In the genomic region with DNA sequence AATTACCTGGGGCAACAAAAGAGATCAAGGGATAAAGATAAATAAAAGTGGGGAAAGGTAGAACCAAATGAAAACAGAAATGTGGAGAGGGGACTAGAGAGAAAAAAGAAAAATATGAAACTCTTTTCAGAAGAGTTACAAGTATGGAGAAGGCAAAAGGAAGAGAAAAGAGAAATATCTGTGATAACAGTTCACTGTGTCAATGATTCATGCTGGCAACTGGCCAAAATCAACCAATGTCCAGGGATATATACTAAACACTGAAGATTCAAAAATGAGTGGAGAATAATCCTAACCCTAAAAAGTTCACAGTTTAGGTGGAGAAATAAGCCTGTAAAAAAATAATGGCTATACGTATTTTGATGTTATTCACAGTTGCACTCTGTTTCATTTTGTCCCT, we compare ENCODE assay signal across 1 cellular context.
TF ChIP-seq lines count a peak whose summit lies in the region.

No MANE protein-coding gene starts in this region.

TF ChIP-seq in WTC11, 78 proteins besides CTCF, POLR2A, EP300 and RAD21 (continued from another document):
- TF ChIP-seq, protein P1, sequence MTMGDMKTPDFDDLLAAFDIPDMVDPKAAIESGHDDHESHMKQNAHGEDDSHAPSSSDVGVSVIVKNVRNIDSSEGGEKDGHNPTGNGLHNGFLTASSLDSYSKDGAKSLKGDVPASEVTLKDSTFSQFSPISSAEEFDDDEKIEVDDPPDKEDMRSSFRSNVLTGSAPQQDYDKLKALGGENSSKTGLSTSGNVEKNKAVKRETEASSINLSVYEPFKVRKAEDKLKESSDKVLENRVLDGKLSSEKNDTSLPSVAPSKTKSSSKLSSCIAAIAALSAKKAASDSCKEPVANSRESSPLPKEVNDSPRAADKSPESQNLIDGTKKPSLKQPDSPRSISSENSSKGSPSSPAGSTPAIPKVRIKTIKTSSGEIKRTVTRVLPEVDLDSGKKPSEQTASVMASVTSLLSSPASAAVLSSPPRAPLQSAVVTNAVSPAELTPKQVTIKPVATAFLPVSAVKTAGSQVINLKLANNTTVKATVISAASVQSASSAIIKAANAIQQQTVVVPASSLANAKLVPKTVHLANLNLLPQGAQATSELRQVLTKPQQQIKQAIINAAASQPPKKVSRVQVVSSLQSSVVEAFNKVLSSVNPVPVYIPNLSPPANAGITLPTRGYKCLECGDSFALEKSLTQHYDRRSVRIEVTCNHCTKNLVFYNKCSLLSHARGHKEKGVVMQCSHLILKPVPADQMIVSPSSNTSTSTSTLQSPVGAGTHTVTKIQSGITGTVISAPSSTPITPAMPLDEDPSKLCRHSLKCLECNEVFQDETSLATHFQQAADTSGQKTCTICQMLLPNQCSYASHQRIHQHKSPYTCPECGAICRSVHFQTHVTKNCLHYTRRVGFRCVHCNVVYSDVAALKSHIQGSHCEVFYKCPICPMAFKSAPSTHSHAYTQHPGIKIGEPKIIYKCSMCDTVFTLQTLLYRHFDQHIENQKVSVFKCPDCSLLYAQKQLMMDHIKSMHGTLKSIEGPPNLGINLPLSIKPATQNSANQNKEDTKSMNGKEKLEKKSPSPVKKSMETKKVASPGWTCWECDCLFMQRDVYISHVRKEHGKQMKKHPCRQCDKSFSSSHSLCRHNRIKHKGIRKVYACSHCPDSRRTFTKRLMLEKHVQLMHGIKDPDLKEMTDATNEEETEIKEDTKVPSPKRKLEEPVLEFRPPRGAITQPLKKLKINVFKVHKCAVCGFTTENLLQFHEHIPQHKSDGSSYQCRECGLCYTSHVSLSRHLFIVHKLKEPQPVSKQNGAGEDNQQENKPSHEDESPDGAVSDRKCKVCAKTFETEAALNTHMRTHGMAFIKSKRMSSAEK (CRISPR knock-in tag; IDR thresholded peaks at IDR 0.05; ENCODE audit: borderline replicate concordance): no peak
- TF ChIP-seq, protein P2, sequence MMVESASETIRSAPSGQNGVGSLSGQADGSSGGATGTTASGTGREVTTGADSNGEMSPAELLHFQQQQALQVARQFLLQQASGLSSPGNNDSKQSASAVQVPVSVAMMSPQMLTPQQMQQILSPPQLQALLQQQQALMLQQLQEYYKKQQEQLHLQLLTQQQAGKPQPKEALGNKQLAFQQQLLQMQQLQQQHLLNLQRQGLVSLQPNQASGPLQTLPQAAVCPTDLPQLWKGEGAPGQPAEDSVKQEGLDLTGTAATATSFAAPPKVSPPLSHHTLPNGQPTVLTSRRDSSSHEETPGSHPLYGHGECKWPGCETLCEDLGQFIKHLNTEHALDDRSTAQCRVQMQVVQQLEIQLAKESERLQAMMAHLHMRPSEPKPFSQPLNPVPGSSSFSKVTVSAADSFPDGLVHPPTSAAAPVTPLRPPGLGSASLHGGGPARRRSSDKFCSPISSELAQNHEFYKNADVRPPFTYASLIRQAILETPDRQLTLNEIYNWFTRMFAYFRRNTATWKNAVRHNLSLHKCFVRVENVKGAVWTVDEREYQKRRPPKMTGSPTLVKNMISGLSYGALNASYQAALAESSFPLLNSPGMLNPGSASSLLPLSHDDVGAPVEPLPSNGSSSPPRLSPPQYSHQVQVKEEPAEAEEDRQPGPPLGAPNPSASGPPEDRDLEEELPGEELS (CRISPR knock-in tag; IDR thresholded peaks at IDR 0.05): no peak
- TF ChIP-seq ZNF138 (CRISPR knock-in tag; conservative IDR thresholded peaks at IDR 0.05) (no peak), ZBTB21 (CRISPR knock-in tag; IDR thresholded peaks at IDR 0.05; ENCODE audit: borderline replicate concordance) (no peak), NR1H2 (CRISPR knock-in tag; IDR thresholded peaks at IDR 0.05) (no peak), NFATC4 (CRISPR knock-in tag; IDR thresholded peaks at IDR 0.05) (no peak), ATF1 (CRISPR knock-in tag; IDR thresholded peaks at IDR 0.05) (no peak), PRRX2 (CRISPR knock-in tag; IDR thresholded peaks at IDR 0.05) (no peak)
- TF ChIP-seq, protein P3, sequence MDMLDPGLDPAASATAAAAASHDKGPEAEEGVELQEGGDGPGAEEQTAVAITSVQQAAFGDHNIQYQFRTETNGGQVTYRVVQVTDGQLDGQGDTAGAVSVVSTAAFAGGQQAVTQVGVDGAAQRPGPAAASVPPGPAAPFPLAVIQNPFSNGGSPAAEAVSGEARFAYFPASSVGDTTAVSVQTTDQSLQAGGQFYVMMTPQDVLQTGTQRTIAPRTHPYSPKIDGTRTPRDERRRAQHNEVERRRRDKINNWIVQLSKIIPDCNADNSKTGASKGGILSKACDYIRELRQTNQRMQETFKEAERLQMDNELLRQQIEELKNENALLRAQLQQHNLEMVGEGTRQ (CRISPR knock-in tag; IDR thresholded peaks at IDR 0.05): no peak
TF ChIP-seq in WTC11: peak in this region for 0.
